In genomic region chr6:31738048-31738979, GRCh38 we compare ENCODE assay signal across 1 cellular context.
TF ChIP-seq lines count a peak whose summit lies in the region.

No MANE protein-coding gene starts in this region.

TF ChIP-seq in K562, 482 proteins besides CTCF, POLR2A, EP300 and RAD21 (continued from another document and continues in another):
- TF ChIP-seq FOXP4 (CRISPR knock-in tag; IDR thresholded peaks at IDR 0.05; ENCODE audit: borderline replicate concordance) (no peak), ZNF143 (CRISPR knock-in tag; IDR thresholded peaks at IDR 0.05) (no peak), PATZ1 (CRISPR knock-in tag; IDR thresholded peaks at IDR 0.05; ENCODE audit: borderline replicate concordance) (peak; percentile 80; the same call in 1 of the 2 replicates), ZNF668 (CRISPR knock-in tag; IDR thresholded peaks at IDR 0.05) (no peak; the same call in 1 of the 2 replicates), ATF7 (IDR thresholded peaks at IDR 0.05) (no peak), CUX1 (CRISPR knock-in tag; IDR thresholded peaks at IDR 0.05) (no peak), ZNF592 (IDR thresholded peaks at IDR 0.05) (no peak), NBN (IDR thresholded peaks at IDR 0.05; ENCODE audit: low read depth) (no peak), ZFX (CRISPR knock-in tag; IDR thresholded peaks at IDR 0.05) (no peak), FOXK2 (conservative IDR thresholded peaks at IDR 0.05 in 1 of 2, IDR thresholded peaks at IDR 0.05 in 1 of 2; ENCODE audit: low read depth in 2 of 2) (no peak), NR4A1 (CRISPR knock-in tag; IDR thresholded peaks at IDR 0.05) (0 out of 2 replicates have a peak, but pooled peaks have one; percentile 17), NR4A1 (tag; IDR thresholded peaks at IDR 0.05) (peak; percentile 74; the same call in 1 of the 2 replicates), KAT8 (IDR thresholded peaks at IDR 0.05; ENCODE audit: low read depth) (peak; percentile 62; the same call in 1 of the 2 replicates), CHAMP1 (IDR thresholded peaks at IDR 0.05) (no peak), ZNF12 (CRISPR knock-in tag; IDR thresholded peaks at IDR 0.05) (peak; percentile 72; the same call in 1 of the 2 replicates), RBM25 (IDR thresholded peaks at IDR 0.05; ENCODE audit: low read depth, low read length, severe bottlenecking) (no peak), CHD7 (IDR thresholded peaks at IDR 0.05; ENCODE audit: low read depth, low read length) (no peak), PPARD (CRISPR knock-in tag; IDR thresholded peaks at IDR 0.05) (no peak), ATF4 (CRISPR knock-in tag; IDR thresholded peaks at IDR 0.05) (peak; percentile 25)
